12 cellular contexts compared by ENCODE assay signal in genomic region chr6:142927904-142928303, GRCh38. TPM values are rescaled to one million over a fixed set of nuclear protein-coding genes. Genes with fewer than 3 reads are reported as not detected.
DNase-seq lines count a peak whose midpoint lies in the region; ATAC-seq, FAIRE-seq and TF ChIP-seq lines count a peak whose summit lies in the region.
"Had no signal": no experiment of that assay in that cellular context is flagged by ENCODE, and none has a peak within 500 bp of the region (broad histone marks: within the 10 kb centered on the region; RNA-seq: fewer than 3 reads in every experiment).

No MANE protein-coding gene starts in this region.

- peaks cover 36% of the 10 kb centered on the region for H3K36me3 Mint-ChIP-seq in stimulated activated naive CD8-positive, alpha-beta T cell treated with anti-CD3 and anti-CD28 coated beads, Interleukin-15, Interleukin-2, amounts not matched to agents 100 ng/mL and 50 ng/mL, for 24 hours (ENCODE audit: low read depth)
- peaks cover 14 to 17% of the 10 kb centered on the region in 2 donors for H3K36me3 Mint-ChIP-seq in activated naive CD4-positive, alpha-beta T cell treated with anti-CD3 and anti-CD28 coated beads, Interleukin-2, amount 50 U/mL, for 72 hours

- peak overlapping the region; percentile 91 for H3K4me3 Mint-ChIP-seq in stimulated activated naive CD8-positive, alpha-beta T cell treated with anti-CD3 and anti-CD28 coated beads, Interleukin-15, Interleukin-2, amounts not matched to agents 100 ng/mL and 50 ng/mL, for 24 hours

- H3K4me1 ChIP-seq in vagina, result peaks cover 27% of the 10 kb centered on the region
- H3K4me1 ChIP-seq in pancreas, result peaks cover 0 to 19% (median 16%) of the 10 kb centered on the region in 3 donors
- peaks cover 0 to 16% (median 9%) of the 10 kb centered on the region in 4 donors for H3K4me1 ChIP-seq in sigmoid colon

- TF ChIP-seq POLR2A in vagina (IDR thresholded peaks at IDR 0.05) (no peak), sigmoid colon (IDR thresholded peaks at IDR 0.05) (no peak)

- H3K9me3 ChIP-seq in vagina, result no peaks in the 10 kb centered on the region
- H3K9me3 ChIP-seq in WERI-Rb-1 (ENCODE audit: severe bottlenecking), result no peaks in the 10 kb centered on the region
- H3K9me3 ChIP-seq in pancreas, result no peaks in the 10 kb centered on the region
- no peaks in the 10 kb centered on the region for H3K9me3 ChIP-seq in sigmoid colon

- peak overlapping the region; percentile 92 for H3K27ac Mint-ChIP-seq in stimulated activated naive CD8-positive, alpha-beta T cell treated with anti-CD3 and anti-CD28 coated beads, Interleukin-15, Interleukin-2, amounts not matched to agents 100 ng/mL and 50 ng/mL, for 24 hours
- peak overlapping the region; percentile 97 to 99 for H3K27ac Mint-ChIP-seq in activated naive CD4-positive, alpha-beta T cell treated with anti-CD3 and anti-CD28 coated beads, Interleukin-2, amount 50 U/mL, for 72 hours

- H3K4me1 Mint-ChIP-seq in stimulated activated naive CD8-positive, alpha-beta T cell treated with anti-CD3 and anti-CD28 coated beads, Interleukin-15, Interleukin-2, amounts not matched to agents 100 ng/mL and 50 ng/mL, for 24 hours (ENCODE audit: low read depth), result peaks cover 78% of the 10 kb centered on the region

- no peaks in the 10 kb centered on the region for H3K27me3 Mint-ChIP-seq in stimulated activated naive CD8-positive, alpha-beta T cell treated with anti-CD3 and anti-CD28 coated beads, Interleukin-15, Interleukin-2, amounts not matched to agents 100 ng/mL and 50 ng/mL, for 24 hours

- H3K27ac ChIP-seq in vagina (peak overlapping the region; percentile 91), WERI-Rb-1 (no peak overlapping the region), pancreas (peak overlapping the region in 2 of 4 donors; percentile 88 to 91), sigmoid colon (peak overlapping the region in 2 of 4 donors; percentile 88 to 91)

- H3K9me3 Mint-ChIP-seq in stimulated activated naive CD8-positive, alpha-beta T cell treated with anti-CD3 and anti-CD28 coated beads, Interleukin-15, Interleukin-2, amounts not matched to agents 100 ng/mL and 50 ng/mL, for 24 hours, result no peaks in the 10 kb centered on the region
- no peaks in the 10 kb centered on the region for H3K9me3 Mint-ChIP-seq in activated naive CD4-positive, alpha-beta T cell treated with anti-CD3 and anti-CD28 coated beads, Interleukin-2, amount 50 U/mL, for 72 hours

- DNase-seq in stimulated activated naive CD8-positive, alpha-beta T cell treated with anti-CD3 and anti-CD28 coated beads, Interleukin-15, Interleukin-2, amounts not matched to agents 100 U/mL and 50 U/mL, for 24 hours, result no peak
- DNase-seq in activated naive CD4-positive, alpha-beta T cell treated with anti-CD3 and anti-CD28 coated beads, Interleukin-2, amount 50 U/mL, for 72 hours (ENCODE audit: low spot score in 2 of 2), result no peak
- DNase-seq in left kidney (ENCODE audit: low read depth, low spot score) (peak; percentile 8), vagina (ENCODE audit: extremely low spot score in 2 of 2) (no peak), WERI-Rb-1 (no peak), pancreas (no peak), sigmoid colon (no peak)
- DNase-seq: erythroblast, H7, NCI-H1417 treated with DMSO at 0.1 percent for 48 hours, nucleus accumbens had no signal

- FAIRE-seq in pancreas (lab: Jason Lieb, UNC), result no peak

- TF ChIP-seq CTCF in vagina (IDR thresholded peaks at IDR 0.05) (no peak), WERI-Rb-1 (IDR thresholded peaks at IDR 0.05; ENCODE audit: low read depth, low read length) (no peak), pancreas (IDR thresholded peaks at IDR 0.05) (no peak), sigmoid colon (IDR thresholded peaks at IDR 0.05) (no peak)

- 59 to 61% methylated on average over 5 of the region's 5 CpGs for WGBS in pancreas, 2 donors
- WGBS in sigmoid colon, 2 donors, result 48 to 67% methylated on average over 5 of the region's 5 CpGs

- H3K27me3 ChIP-seq in vagina (no peaks in the 10 kb centered on the region), WERI-Rb-1 (ENCODE audit: insufficient read depth, low read depth, severe bottlenecking) (no peaks in the 10 kb centered on the region), pancreas (no peaks in the 10 kb centered on the region), sigmoid colon (no peaks in the 10 kb centered on the region)

- intact Hi-C loops in vagina (cut with DNase I), result no loop called here
- intact Hi-C loops in pancreas (cut with DNase I), result no loop called here
- intact Hi-C loops in sigmoid colon (cut with DNase I), result loop anchor here (2.0 to 5.0 kb wide), 3 partner anchors 19 to 81 kb away; no protein-coding TSS in a partner anchor

- ATAC-seq in stimulated activated naive CD8-positive, alpha-beta T cell treated with anti-CD3 and anti-CD28 coated beads, Interleukin-15, Interleukin-2, amounts not matched to agents 100 U/mL and 50 U/mL, for 24 hours, result no peak
- no peak for ATAC-seq in activated naive CD4-positive, alpha-beta T cell treated with anti-CD3 and anti-CD28 coated beads, Interleukin-2, amount 50 U/mL, for 72 hours
- no peak for ATAC-seq in pancreas

- H3K4me3 ChIP-seq in vagina (peak overlapping the region in 1 of 2 donors; percentile 62), WERI-Rb-1 (ENCODE audit: low read depth, low read length) (no peak overlapping the region), pancreas (no peak overlapping the region), sigmoid colon (peak overlapping the region in 1 of 4 donors; percentile 63)

- TF ChIP-seq EP300 in sigmoid colon (IDR thresholded peaks at IDR 0.05), result no peak

- no peaks in the 10 kb centered on the region for H3K36me3 ChIP-seq in vagina
- H3K36me3 ChIP-seq in WERI-Rb-1, result no peaks in the 10 kb centered on the region
- no peaks in the 10 kb centered on the region for H3K36me3 ChIP-seq in pancreas
- H3K36me3 ChIP-seq in sigmoid colon, result no peaks in the 10 kb centered on the region

RNA-seq across cellular contexts. Expression of gene HIVEP2, which starts 17.1 kb away (rescaled TPM):
- 10 to 100 TPM; 23.8 to 33.1 TPM for total RNA-seq in activated naive CD4-positive, alpha-beta T cell treated with anti-CD3 and anti-CD28 coated beads, Interleukin-2, amount 50 U/mL, for 72 hours
- total RNA-seq in vagina (24.6 TPM), pancreas (10 to 100 TPM in 3 of 6 donors, 1 to 10 TPM in 3; 7.5 to 14.0 (median 9.8) TPM), sigmoid colon (10 to 100 TPM; 11.5 to 21.7 (median 15.0) TPM)
- polyA plus RNA-seq in pancreas (1 to 10 TPM; 3.8 to 5.1 TPM), sigmoid colon (1 to 10 TPM; 1.8 to 7.3 (median 2.4) TPM)
